Comparison of ENCODE assay signal across 8 cellular contexts in genomic region chr5:142800776-142801494, GRCh38. TPM values are rescaled to one million over a fixed set of nuclear protein-coding genes. Genes with fewer than 3 reads are reported as not detected.
DNase-seq lines count a peak whose midpoint lies in the region; ATAC-seq and TF ChIP-seq lines count a peak whose summit lies in the region.

No MANE protein-coding gene starts in this region.

- H3F3A ChIP-seq in MM.1S (ENCODE audit: insufficient read depth, low read length): peaks cover 12% of the 10 kb centered on the region

- no peak for TF ChIP-seq CTCF in MM.1S (IDR thresholded peaks at IDR 0.05; ENCODE audit: low read length)

- no peaks in the 10 kb centered on the region for H3K9me2 ChIP-seq in MM.1S (replicated peaks; ENCODE audit: insufficient read depth, low read length)

- H3K79me2 ChIP-seq in MM.1S (ENCODE audit: low read length): peaks cover 21% of the 10 kb centered on the region

- H3K4me3 ChIP-seq in MM.1S (ENCODE audit: low read length): peak overlapping the region; percentile 57

- H3K27ac Mint-ChIP-seq in activated naive CD4-positive, alpha-beta T cell treated with anti-CD3 and anti-CD28 coated beads, Interleukin-2, amount 50 U/mL, for 72 hours: peak overlapping the region; percentile 94 to 97

- H3K27me3 ChIP-seq in MM.1S (replicated peaks; ENCODE audit: insufficient read depth, low read length): no peaks in the 10 kb centered on the region

- peak overlapping the region; percentile 95 for H3K4me2 ChIP-seq in MM.1S (ENCODE audit: low read depth, low read length)

- H3K4me1 ChIP-seq in MM.1S (ENCODE audit: low read length): peaks cover 47% of the 10 kb centered on the region

- peak overlapping the region; percentile 66 for H2AFZ ChIP-seq in MM.1S (ENCODE audit: low read length)

- DNase-seq in GF-D8 (lab: John Stamatoyannopoulos, UW): peak; percentile 5
- DNase-seq in MM.1S: peak; percentile 84
- DNase-seq in activated naive CD4-positive, alpha-beta T cell treated with anti-CD3 and anti-CD28 coated beads, Interleukin-2, amount 50 U/mL, for 72 hours (ENCODE audit: low spot score in 2 of 2): peak in 1 of 2 donors; percentile 52
- no peak for DNase-seq in NCI-H226
- no peak for DNase-seq in KG1 (lab: John Stamatoyannopoulos, UW)
- DNase-seq in inferior parietal cortex (ENCODE audit: extremely low spot score): no peak
- DNase-seq in left lobe of liver (ENCODE audit: low spot score): no peak

- H3K9me3 Mint-ChIP-seq in activated naive CD4-positive, alpha-beta T cell treated with anti-CD3 and anti-CD28 coated beads, Interleukin-2, amount 50 U/mL, for 72 hours: peaks cover 0 to 4% of the 10 kb centered on the region in 2 donors

- peak overlapping the region; percentile 50 for H3K9ac ChIP-seq in MM.1S (ENCODE audit: low read length)

- no peaks in the 10 kb centered on the region for H3K36me3 ChIP-seq in MM.1S (replicated peaks; ENCODE audit: insufficient read depth, low read length)

- H3K9me3 ChIP-seq in MM.1S (replicated peaks; ENCODE audit: insufficient read depth, low read length): no peaks in the 10 kb centered on the region

- H3K27ac ChIP-seq in MM.1S (ENCODE audit: low read length): peak overlapping the region; percentile 84

- H4K20me1 ChIP-seq in MM.1S (ENCODE audit: insufficient read depth, low read length): no peaks in the 10 kb centered on the region

- H3K36me3 Mint-ChIP-seq in activated naive CD4-positive, alpha-beta T cell treated with anti-CD3 and anti-CD28 coated beads, Interleukin-2, amount 50 U/mL, for 72 hours: no peaks in the 10 kb centered on the region

- ATAC-seq in GM21576 (IDR thresholded peaks at IDR 0.05; ENCODE audit: unreplicated experiment) (peak; percentile 94), left lobe of liver (no peak)
- ATAC-seq in activated naive CD4-positive, alpha-beta T cell treated with anti-CD3 and anti-CD28 coated beads, Interleukin-2, amount 50 U/mL, for 72 hours: peak; percentile 77 to 86

RNA-seq across cellular contexts. Expression of gene ARHGAP26, which starts 30.8 kb away (rescaled TPM):
- 10 to 100 TPM; 15.7 to 23.4 TPM for total RNA-seq in activated naive CD4-positive, alpha-beta T cell treated with anti-CD3 and anti-CD28 coated beads, Interleukin-2, amount 50 U/mL, for 72 hours
- 7.4 TPM for total RNA-seq in left lobe of liver

Comparison
In these comparisons a context has a peak if more than half of its experiments do, and no peak if none do; other contexts are left out.
1. DNase-seq: peak in GF-D8 (single experiment) and MM.1S (single experiment); none in NCI-H226 (single experiment), KG1 (single experiment), inferior parietal cortex (single experiment) and left lobe of liver (single experiment).